21 cellular contexts compared by ENCODE assay signal in the genomic region with DNA sequence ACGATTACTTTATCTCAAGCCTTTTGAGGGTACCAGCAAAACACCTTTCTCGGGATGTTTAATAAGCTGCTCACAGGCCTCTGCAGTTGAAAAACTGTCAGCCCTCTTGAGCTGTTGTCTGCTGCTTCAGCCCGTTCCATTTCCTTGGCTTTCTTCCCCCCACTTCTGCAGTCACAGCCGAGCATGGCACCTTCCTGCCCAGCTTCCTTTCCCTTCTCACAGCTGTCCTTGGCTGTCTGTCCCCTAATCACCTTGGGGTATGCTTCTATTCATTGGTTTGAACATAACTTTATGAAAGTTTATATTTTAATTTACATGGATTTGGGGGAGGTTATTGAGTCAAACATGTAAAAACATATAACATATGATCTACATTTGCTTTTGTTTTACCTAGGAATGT. TPM values are rescaled to one million over a fixed set of nuclear protein-coding genes. Genes with fewer than 3 reads are reported as not detected.
"Had no signal": no experiment of that assay in that cellular context is flagged by ENCODE, and none has a peak within 500 bp of the region (broad histone marks: within the 10 kb centered on the region; RNA-seq: fewer than 3 reads in every experiment).

No MANE protein-coding gene starts in this region.

- H3K4me3 Mint-ChIP-seq: activated CD4-positive, alpha-beta T cell treated with anti-CD3 and anti-CD28 coated beads, Interleukin-2, amount 10 ng/mL, durations not matched to agents 24 days and 14 days; activated CD8-positive, alpha-beta T cell treated with anti-CD3 and anti-CD28 coated beads, Interleukin-2, amount 10 ng/mL, durations not matched to agents 7 days and 5 days; activated T-cell treated with anti-CD3 and anti-CD28 coated beads, Interleukin-2, amount 50 U/mL, for 24 hours; memory B cell; naive B cell; stimulated activated memory B cell treated with anti-CD40 and anti-IgM and Interleukin-4, amounts not matched to agents 10 μg/mL and 1 μg/mL and 100 μg/mL, for 72 hours had no signal

- H3K4me3 ChIP-seq: adrenal gland, dorsolateral prefrontal cortex, mucosa of descending colon, spleen, thoracic aorta, upper lobe of left lung had no signal

- H3K9me3 ChIP-seq: adrenal gland, mucosa of descending colon, spleen, thoracic aorta, upper lobe of left lung had no signal

- H3K36me3 ChIP-seq: adrenal gland, spleen, thoracic aorta, upper lobe of left lung had no signal

- H3K27ac ChIP-seq: adrenal gland, thoracic aorta, upper lobe of left lung had no signal

- DNase-seq: activated CD4-positive, alpha-beta T cell treated with anti-CD3 and anti-CD28 coated beads, Interleukin-2, amount 10 ng/mL, durations not matched to agents 24 days and 14 days; activated CD8-positive, alpha-beta T cell treated with anti-CD3 and anti-CD28 coated beads, Interleukin-2, amount 10 ng/mL, durations not matched to agents 7 days and 5 days; activated naive CD4-positive, alpha-beta T cell treated with anti-CD3 and anti-CD28 coated beads, Interleukin-2, amount 50 U/mL, for 16 hours; activated T-cell treated with anti-CD3 and anti-CD28 coated beads, Interleukin-2, amount 50 U/mL, for 24 hours; adrenal gland; dorsolateral prefrontal cortex; foreskin melanocyte; hypothalamus; left ventricle myocardium superior; mucosa of descending colon; naive B cell; nucleus accumbens; retina; spleen; stimulated activated CD4-positive, alpha-beta T cell treated with anti-CD3 and anti-CD28 coated beads, Interleukin-4, amount 100 ng/mL, for 4 hours; T-helper 1 cell; T-helper 9 cell; upper lobe of left lung had no signal

- H3K27ac Mint-ChIP-seq: activated CD4-positive, alpha-beta T cell treated with anti-CD3 and anti-CD28 coated beads, Interleukin-2, amount 10 ng/mL, durations not matched to agents 24 days and 14 days; activated CD8-positive, alpha-beta T cell treated with anti-CD3 and anti-CD28 coated beads, Interleukin-2, amount 10 ng/mL, durations not matched to agents 7 days and 5 days; activated T-cell treated with anti-CD3 and anti-CD28 coated beads, Interleukin-2, amount 50 U/mL, for 24 hours; memory B cell; stimulated activated memory B cell treated with anti-CD40 and anti-IgM and Interleukin-4, amounts not matched to agents 10 μg/mL and 1 μg/mL and 100 μg/mL, for 72 hours had no signal

- ATAC-seq: activated CD8-positive, alpha-beta T cell treated with anti-CD3 and anti-CD28 coated beads, Interleukin-2, amount 10 ng/mL, durations not matched to agents 7 days and 5 days; left ventricle myocardium superior; mucosa of descending colon; stimulated activated memory B cell treated with anti-CD40 and anti-IgM and Interleukin-4, amounts not matched to agents 10 μg/mL and 1 μg/mL and 100 μg/mL, for 72 hours had no signal

RNA-seq across cellular contexts. Expression of gene PROX1, which starts 6.9 kb away (rescaled TPM):
- total RNA-seq: activated CD4-positive, alpha-beta T cell treated with anti-CD3 and anti-CD28 coated beads, Interleukin-2, amount 10 ng/mL, durations not matched to agents 24 days and 14 days; activated CD8-positive, alpha-beta T cell treated with anti-CD3 and anti-CD28 coated beads, Interleukin-2, amount 10 ng/mL, durations not matched to agents 7 days and 5 days had no signal
